ENCODE assay signal across 9 cellular contexts in the genomic region with DNA sequence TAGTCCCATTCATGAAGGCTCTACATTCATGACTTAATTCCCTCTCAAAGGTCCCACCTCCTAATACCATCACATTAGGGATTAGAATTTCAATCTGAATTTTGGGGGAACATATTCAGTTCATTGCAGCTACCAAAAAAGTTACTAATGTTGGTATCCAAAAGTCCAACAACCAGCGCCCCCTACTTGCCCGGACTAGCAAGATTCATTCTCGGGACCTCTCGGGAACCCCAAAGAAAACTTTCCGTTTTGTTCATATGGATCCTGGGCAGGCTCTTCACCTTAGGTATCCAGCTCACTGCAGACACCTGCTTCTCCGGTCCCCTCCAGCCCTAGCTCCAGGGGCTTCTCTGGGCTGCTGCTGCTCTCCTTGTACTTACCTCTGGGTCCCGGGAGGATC. TPM values are rescaled to one million over a fixed set of nuclear protein-coding genes. Genes with fewer than 3 reads are reported as not detected.
A peak's percentile ranks its signal among the peaks of the same experiment; 100 is the strongest.
DNase-seq lines count a peak whose midpoint lies in the region; ATAC-seq and TF ChIP-seq lines count a peak whose summit lies in the region.
"Had no signal": no experiment of that assay in that cellular context is flagged by ENCODE, and none has a peak within 500 bp of the region (broad histone marks: within the 10 kb centered on the region; RNA-seq: fewer than 3 reads in every experiment).

No MANE protein-coding gene starts in this region.

- peak overlapping the region; percentile 41 for H3K27ac ChIP-seq in GM23248
- H3K27ac ChIP-seq in Peyer's patch = no peak overlapping the region
- H3K27ac ChIP-seq in dorsolateral prefrontal cortex = no peak overlapping the region
- no peak overlapping the region for H3K27ac ChIP-seq in parathyroid adenoma
- H3K27ac ChIP-seq: thoracic aorta had no signal

- WGBS in GM23248 (ENCODE audit: low coverage in 1 of 2, low lambda C conversion rate in 2 of 2, missing lambda C conversion rate in 2 of 2), 2 experiments = 75 to 86% methylated on average over 7 of the region's 7 CpGs

- H3K9me3 ChIP-seq in GM23248 (ENCODE audit: low read depth) (no peaks in the 10 kb centered on the region), Peyer's patch (no peaks in the 10 kb centered on the region), parathyroid adenoma (ENCODE audit: control insufficient read depth, low read length) (no peaks in the 10 kb centered on the region)
- H3K9me3 ChIP-seq: thoracic aorta had no signal

- H3K4me2 ChIP-seq in GM23248 (ENCODE audit: unreplicated experiment) (peak overlapping the region; percentile 32), parathyroid adenoma (ENCODE audit: low read length) (no peak overlapping the region)

- peaks cover 23% of the 10 kb centered on the region for H3K4me1 ChIP-seq in GM23248 (ENCODE audit: insufficient read depth)
- no peaks in the 10 kb centered on the region for H3K4me1 ChIP-seq in Peyer's patch
- no peaks in the 10 kb centered on the region for H3K4me1 ChIP-seq in parathyroid adenoma

- H2AFZ ChIP-seq in GM23248 (no peak overlapping the region), parathyroid adenoma (no peak overlapping the region)

- H3F3A ChIP-seq in GM23248 (ENCODE audit: insufficient read depth) = peaks cover 26% of the 10 kb centered on the region

- ATAC-seq in sciatic nerve (no peak), GM19324 (IDR thresholded peaks at IDR 0.05; ENCODE audit: low FRiP score, unreplicated experiment) (no peak)

- no peaks in the 10 kb centered on the region for H3K9me2 ChIP-seq in GM23248 (ENCODE audit: insufficient read depth)

- no peaks in the 10 kb centered on the region for H4K20me1 ChIP-seq in GM23248 (ENCODE audit: insufficient read depth)

- H3K9ac ChIP-seq in GM23248 (0 out of 2 replicates have a peak overlapping the region, but pooled peaks have one; percentile 8), parathyroid adenoma (no peak overlapping the region)

- H3K79me2 ChIP-seq in GM23248 (ENCODE audit: insufficient read depth) (no peaks in the 10 kb centered on the region), parathyroid adenoma (no peaks in the 10 kb centered on the region)

- intact Hi-C loops in dorsolateral prefrontal cortex (cut with DNase I) = loop anchor here in 1 of 2 donors (2.0 kb wide), 1 partner anchor 246 kb away; no protein-coding TSS in a partner anchor
- intact Hi-C loops in sciatic nerve (cut with DNase I) = no loop called here

- H3K4me3 ChIP-seq in GM23248 (no peak overlapping the region), Peyer's patch (no peak overlapping the region), dorsolateral prefrontal cortex (no peak overlapping the region), parathyroid adenoma (ENCODE audit: low read depth, low read length) (no peak overlapping the region)
- H3K4me3 ChIP-seq: thoracic aorta had no signal

- DNase-seq in GM23248 (peak; percentile 34), Peyer's patch (peak in 1 of 3 donors; percentile 54), dorsolateral prefrontal cortex (no peak), sciatic nerve (ENCODE audit: low spot score) (no peak), islet precursor cell (no peak), NCI-H2171 (lab: John Stamatoyannopoulos, UW) (no peak)

- in situ Hi-C loops in GM23248 (cut with MboI) = loop anchor here (10.0 kb wide), 1 partner anchor 226 kb away; no protein-coding TSS in a partner anchor

- H3K36me3 ChIP-seq in GM23248 (ENCODE audit: low read depth) (no peaks in the 10 kb centered on the region), Peyer's patch (no peaks in the 10 kb centered on the region), parathyroid adenoma (ENCODE audit: control insufficient read depth, insufficient read depth, low read length) (no peaks in the 10 kb centered on the region)
- H3K36me3 ChIP-seq: thoracic aorta had no signal

- TF ChIP-seq POLR2A in Peyer's patch (IDR thresholded peaks at IDR 0.05) = no peak

- H3K27me3 ChIP-seq in GM23248 (replicated peaks; ENCODE audit: insufficient read depth) (no peaks in the 10 kb centered on the region), Peyer's patch (no peaks in the 10 kb centered on the region), dorsolateral prefrontal cortex (peaks cover 0 to 2% (median 0%) of the 10 kb centered on the region in 45 donors), parathyroid adenoma (ENCODE audit: control insufficient read depth, insufficient read depth, low read length) (no peaks in the 10 kb centered on the region)

- TF ChIP-seq CTCF in Peyer's patch (IDR thresholded peaks at IDR 0.05) (peak in 5 of 6 experiments; percentile 16 to 38 (median 34)), dorsolateral prefrontal cortex (IDR thresholded peaks at IDR 0.05 in 54 of 56, conservative IDR thresholded peaks at IDR 0.05 in 2 of 56; ENCODE audit: low read depth in 1 of 56, partially characterized antibody in 56 of 56) (peak in 40 of 56 donors; percentile 10 to 53 (median 36)), parathyroid adenoma (IDR thresholded peaks at IDR 0.05) (peak; percentile 16)

RNA-seq across cellular contexts. Expression of a gene that starts 8.9 kb away (rescaled TPM):
- 13.7 and 16.4 TPM in 2 replicates for total RNA-seq in GM23248 (2014; rRNA removed; shearing (Covaris generic))
- polyA plus RNA-seq in GM23248 (2016; fragmentation: Nextera tagmentation; extraction: Ambion mirVana) = 4.3 and 5.2 TPM in 2 replicates
- total RNA-seq in Peyer's patch (10 to 100 TPM in 3 of 4 donors, 1 to 10 TPM in 1; 10.0 to 61.9 (median 18.1) TPM), dorsolateral prefrontal cortex (10 to 100 TPM in 113 of 120 experiments, 1 to 10 TPM in 7; 5.5 to 27.8 (median 14.1) TPM), sciatic nerve (54.1 TPM)

RNA-seq across cellular contexts. Expression of a gene that starts 19.8 kb away (rescaled TPM):
- 246 TPM in 2 replicates for total RNA-seq in GM23248 (2014; rRNA removed; shearing (Covaris generic))
- polyA plus RNA-seq in GM23248 (2016; fragmentation: Nextera tagmentation; extraction: Ambion mirVana) = 302 and 306 TPM in 2 replicates
- 100 to 1,000 TPM in 2 of 4 donors, 10 to 100 TPM in 2; 76.2 to 138 (median 107) TPM for total RNA-seq in Peyer's patch
- total RNA-seq in dorsolateral prefrontal cortex = 100 to 1,000 TPM in 10 of 120 experiments, 10 to 100 TPM in 110; 62.3 to 112 (median 87.0) TPM
- 62.3 TPM for total RNA-seq in sciatic nerve

RNA-seq across cellular contexts. Expression of a gene that starts 32.9 kb away (rescaled TPM):
- total RNA-seq in GM23248 (2014; rRNA removed; shearing (Covaris generic)) = 10.7 and 13.1 TPM in 2 replicates
- polyA plus RNA-seq in GM23248 (2016; fragmentation: Nextera tagmentation; extraction: Ambion mirVana) = 17.4 and 17.6 TPM in 2 replicates
- 10 to 100 TPM; 22.8 to 35.5 (median 26.2) TPM for total RNA-seq in Peyer's patch
- total RNA-seq in dorsolateral prefrontal cortex = 10 to 100 TPM; 22.4 to 49.6 (median 31.7) TPM
- 13.5 TPM for total RNA-seq in sciatic nerve
